In genomic region chr5:143723159-143723558, GRCh38 we compare ENCODE assay signal across 11 cellular contexts.
"Had no signal": no experiment of that assay in that cellular context is flagged by ENCODE, and none has a peak within 500 bp of the region (broad histone marks: within the 10 kb centered on the region; RNA-seq: fewer than 3 reads in every experiment).

No MANE protein-coding gene starts in this region.

- DNase-seq: GM23248, GOT3, H7, H9, HCEC 1CT, HFFc6 had no signal

- H3K27ac ChIP-seq: GM23248 had no signal

- H3K36me3 ChIP-seq: HAP-1 had no signal

- H3K9me3 ChIP-seq: HAP-1 had no signal

- H3K4me1 Mint-ChIP-seq: GM23338, H9 had no signal

- H3K4me3 Mint-ChIP-seq: GM23338, H9, HFFc6 had no signal

- H3K4me3 ChIP-seq: GM23248, GM23338, HAP-1 had no signal

- H2AFZ ChIP-seq: GM23248, GM23338 had no signal

- H3K9ac ChIP-seq: GM23248 had no signal

- H3K4me1 ChIP-seq: HAP-1 had no signal

- ATAC-seq: GM23338, HCT116 had no signal

- FAIRE-seq: H1, H54 had no signal

- H3K27ac Mint-ChIP-seq: GM23338, H9, HFFc6 had no signal

- H3K4me2 ChIP-seq: GM23338 had no signal
